1 cellular context compared by ENCODE assay signal in the genomic region with DNA sequence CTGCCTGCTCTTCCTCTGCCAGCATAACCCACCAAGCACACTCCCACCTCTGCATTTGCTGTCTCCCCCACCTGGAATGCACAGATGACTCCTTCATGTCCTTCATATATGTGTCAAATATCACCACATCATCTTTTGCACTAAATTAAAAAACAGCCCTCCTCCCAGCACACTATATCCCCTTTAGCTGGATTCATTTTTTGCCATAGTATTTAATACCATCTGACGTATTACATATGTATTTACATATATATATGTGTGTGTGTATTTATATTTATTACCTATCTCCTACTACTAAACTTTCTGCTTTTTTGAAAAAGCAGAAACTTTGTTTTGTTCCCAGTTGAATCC.
TF ChIP-seq lines count a peak whose summit lies in the region.

No MANE protein-coding gene starts in this region.

TF ChIP-seq in IMR-90, 13 proteins besides CTCF, POLR2A, EP300 and RAD21 (continued from another document):
- TF ChIP-seq, protein P1, sequence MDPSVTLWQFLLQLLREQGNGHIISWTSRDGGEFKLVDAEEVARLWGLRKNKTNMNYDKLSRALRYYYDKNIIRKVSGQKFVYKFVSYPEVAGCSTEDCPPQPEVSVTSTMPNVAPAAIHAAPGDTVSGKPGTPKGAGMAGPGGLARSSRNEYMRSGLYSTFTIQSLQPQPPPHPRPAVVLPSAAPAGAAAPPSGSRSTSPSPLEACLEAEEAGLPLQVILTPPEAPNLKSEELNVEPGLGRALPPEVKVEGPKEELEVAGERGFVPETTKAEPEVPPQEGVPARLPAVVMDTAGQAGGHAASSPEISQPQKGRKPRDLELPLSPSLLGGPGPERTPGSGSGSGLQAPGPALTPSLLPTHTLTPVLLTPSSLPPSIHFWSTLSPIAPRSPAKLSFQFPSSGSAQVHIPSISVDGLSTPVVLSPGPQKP (IDR thresholded peaks at IDR 0.05; ENCODE audit: borderline replicate concordance, low read depth, low read length): no peak
- no peak for TF ChIP-seq MXI1 (IDR thresholded peaks at IDR 0.05; ENCODE audit: borderline replicate concordance, low read depth, low read length)
- TF ChIP-seq NFE2L2 (IDR thresholded peaks at IDR 0.05; ENCODE audit: low read depth, low read length): no peak
- no peak for TF ChIP-seq RFX5 (IDR thresholded peaks at IDR 0.05; ENCODE audit: low read depth, low read length)
- TF ChIP-seq FOS (IDR thresholded peaks at IDR 0.05; ENCODE audit: low read depth, low read length): no peak
- no peak for TF ChIP-seq CHD1 (IDR thresholded peaks at IDR 0.05; ENCODE audit: low read depth, low read length)
- no peak for TF ChIP-seq BHLHE40 (IDR thresholded peaks at IDR 0.05; ENCODE audit: low read depth, low read length)
- TF ChIP-seq, protein P2, sequence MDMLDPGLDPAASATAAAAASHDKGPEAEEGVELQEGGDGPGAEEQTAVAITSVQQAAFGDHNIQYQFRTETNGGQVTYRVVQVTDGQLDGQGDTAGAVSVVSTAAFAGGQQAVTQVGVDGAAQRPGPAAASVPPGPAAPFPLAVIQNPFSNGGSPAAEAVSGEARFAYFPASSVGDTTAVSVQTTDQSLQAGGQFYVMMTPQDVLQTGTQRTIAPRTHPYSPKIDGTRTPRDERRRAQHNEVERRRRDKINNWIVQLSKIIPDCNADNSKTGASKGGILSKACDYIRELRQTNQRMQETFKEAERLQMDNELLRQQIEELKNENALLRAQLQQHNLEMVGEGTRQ (IDR thresholded peaks at IDR 0.05; ENCODE audit: low read depth, low read length): no peak
- no peak for TF ChIP-seq CEBPB (IDR thresholded peaks at IDR 0.05; ENCODE audit: low read depth, low read length)
- no peak for TF ChIP-seq MAFK (IDR thresholded peaks at IDR 0.05; ENCODE audit: low read depth, low read length)
